In the genomic region with DNA sequence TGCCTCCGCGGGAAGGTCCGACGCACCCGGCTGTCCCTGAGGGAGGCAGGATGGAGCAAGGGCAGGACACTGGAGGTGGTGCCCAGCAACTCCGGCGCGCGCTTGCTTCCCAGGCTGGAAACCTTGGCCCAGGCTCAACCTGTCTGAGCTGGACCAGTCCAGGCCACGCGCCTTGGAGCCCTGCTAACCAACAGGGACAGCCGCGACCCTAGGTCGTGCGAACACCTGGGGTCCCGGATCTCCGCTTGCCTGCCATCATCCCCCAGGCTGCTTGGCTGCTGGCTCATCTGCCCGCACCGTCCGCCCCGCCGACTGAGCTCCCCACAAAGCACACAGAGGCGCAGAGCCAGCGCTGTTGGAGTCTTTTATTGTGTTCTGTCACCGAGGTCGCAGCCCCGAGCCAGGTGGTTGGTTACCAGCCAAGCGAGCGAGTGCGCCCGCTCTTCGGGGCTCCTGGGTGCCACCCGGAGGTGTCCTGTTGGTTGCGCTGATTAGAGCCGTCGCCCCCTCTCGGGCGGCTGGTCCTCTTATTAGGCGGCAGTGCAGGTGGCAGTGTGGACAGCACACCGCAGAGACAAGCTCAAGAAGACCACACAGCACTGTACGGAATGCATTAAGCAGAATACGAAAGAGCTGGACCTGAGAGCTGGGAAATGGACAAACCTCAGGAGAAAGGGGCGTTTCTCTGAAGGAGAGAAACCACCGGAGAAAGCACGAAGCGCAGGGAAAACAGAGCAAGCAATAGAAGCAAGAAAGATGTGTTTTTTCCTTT, we compare ENCODE assay signal across 9 cellular contexts. TPM values are rescaled to one million over a fixed set of nuclear protein-coding genes. Genes with fewer than 3 reads are reported as not detected.
DNase-seq lines count a peak whose midpoint lies in the region; TF ChIP-seq lines count a peak whose summit lies in the region.
"Had no signal": no experiment of that assay in that cellular context is flagged by ENCODE, and none has a peak within 500 bp of the region (broad histone marks: within the 10 kb centered on the region; RNA-seq: fewer than 3 reads in every experiment).

No MANE protein-coding gene starts in this region.

- no peak overlapping the region for H2AFZ ChIP-seq in osteoblast (ENCODE audit: low read length)
- no peak overlapping the region for H2AFZ ChIP-seq in Karpas-422 (ENCODE audit: low read length)

- H3K4me2 ChIP-seq in osteoblast (ENCODE audit: insufficient read depth, low read length) = peak overlapping the region; percentile 94
- H3K4me2 ChIP-seq in Karpas-422 (ENCODE audit: low read depth, low read length, poor library complexity, severe bottlenecking) = no peak overlapping the region

- TF ChIP-seq CTCF in fibroblast of pulmonary artery (IDR thresholded peaks at IDR 0.05; ENCODE audit: low read length, missing control alignments) = peak; percentile 6
- TF ChIP-seq CTCF in osteoblast (IDR thresholded peaks at IDR 0.05; ENCODE audit: extremely low read depth, low read depth, low read length) = no peak

- H3K9me2 ChIP-seq in Karpas-422 (replicated peaks; ENCODE audit: insufficient read depth, low read length) = no peaks in the 10 kb centered on the region

- H3K36me3 ChIP-seq in ES-I3 (ENCODE audit: insufficient read depth, low read length) (no peaks in the 10 kb centered on the region), osteoblast (ENCODE audit: insufficient read depth, low read length) (peaks cover 41% of the 10 kb centered on the region), Karpas-422 (ENCODE audit: insufficient read depth, low read length) (no peaks in the 10 kb centered on the region)

- H3K79me2 ChIP-seq in osteoblast (ENCODE audit: insufficient read depth, low read length) = peaks cover 68% of the 10 kb centered on the region
- H3K79me2 ChIP-seq in Karpas-422 (ENCODE audit: low read length) = no peaks in the 10 kb centered on the region

- H3K4me1 ChIP-seq in ES-I3 (ENCODE audit: insufficient read depth, low read length) (0 out of 2 replicates have a peak, but pooled peaks cover 6% of the 10 kb centered on the region), osteoblast (ENCODE audit: insufficient read depth, low read length) (peaks cover 50% of the 10 kb centered on the region), Karpas-422 (ENCODE audit: low read length) (no peaks in the 10 kb centered on the region)

- no peaks in the 10 kb centered on the region for H3K9me3 ChIP-seq in ES-I3 (ENCODE audit: control insufficient read depth, insufficient read depth, low read length)
- H3K9me3 ChIP-seq in osteoblast (ENCODE audit: low read depth, low read length) = no peaks in the 10 kb centered on the region
- H3K9me3 ChIP-seq in Karpas-422 (ENCODE audit: low read length) = no peaks in the 10 kb centered on the region

- peak; percentile 30 to 75 for DNase-seq in NCI-H524 (lab: John Stamatoyannopoulos, UW)
- peak; percentile 37 for DNase-seq in fibroblast of pulmonary artery (ENCODE audit: low read depth)
- DNase-seq in osteoblast (ENCODE audit: insufficient read length, low spot score, missing footprints) = peak; percentile 39
- no peak for DNase-seq in T1000 (lab: John Stamatoyannopoulos, UW)
- no peak for DNase-seq in Karpas-422
- no peak for DNase-seq in effector CD4-positive, alpha-beta T cell
- no peak for DNase-seq in NCI-H2029 (lab: John Stamatoyannopoulos, UW)
- DNase-seq: HCEC 1CT had no signal

- H3K27ac ChIP-seq in osteoblast (ENCODE audit: low read depth, low read length) (peak overlapping the region; percentile 98), Karpas-422 (ENCODE audit: low read length) (no peak overlapping the region)

- H3K27me3 ChIP-seq in osteoblast (ENCODE audit: insufficient read depth, low read length) (no peaks in the 10 kb centered on the region), Karpas-422 (ENCODE audit: low read length) (no peaks in the 10 kb centered on the region)

- H3K9ac ChIP-seq in ES-I3 (ENCODE audit: low read depth, low read length) (peak overlapping the region; percentile 52; the same call in 1 of the 2 replicates), Karpas-422 (ENCODE audit: low read length) (no peak overlapping the region)

- H4K20me1 ChIP-seq in osteoblast (ENCODE audit: insufficient read depth, low read length) (peaks cover 21% of the 10 kb centered on the region), Karpas-422 (ENCODE audit: insufficient read depth, low read depth, low read length) (no peaks in the 10 kb centered on the region)

- peak overlapping the region; percentile 50 for H3K4me3 ChIP-seq in fibroblast of pulmonary artery (replicated peaks; ENCODE audit: low read depth, low read length)
- H3K4me3 ChIP-seq in osteoblast (ENCODE audit: insufficient read depth, low read length) = peak overlapping the region; percentile 95
- no peak overlapping the region for H3K4me3 ChIP-seq in Karpas-422 (ENCODE audit: low read length)

RNA-seq across cellular contexts. Expression of a gene that starts 3.8 kb away (rescaled TPM):
- 1,393 and 1,591 TPM in 2 replicates for total RNA-seq in osteoblast
- not detected in 2 replicates for total RNA-seq in Karpas-422 (2014; rRNA removed; shearing (Covaris generic); ENCODE audit: low replicate concordance)

RNA-seq across cellular contexts. Expression of a gene that starts 41.5 kb away (rescaled TPM):
- 72.0 and 80.7 TPM in 2 replicates for total RNA-seq in osteoblast
- 161 and 346 TPM in 2 replicates for total RNA-seq in Karpas-422 (2014; rRNA removed; shearing (Covaris generic); ENCODE audit: low replicate concordance)

Comparison
In these comparisons a context has a peak if more than half of its experiments do, and no peak if none do; other contexts are left out.
1. DNase-seq: peak in NCI-H524 (2 of 2), fibroblast of pulmonary artery (single experiment) and osteoblast (single experiment); none in T1000 (single experiment), Karpas-422 (single experiment), effector CD4-positive, alpha-beta T cell (single experiment) and NCI-H2029 (single experiment).
2. RNA of a gene that starts 3.8 kb away (total RNA-seq): 1,393 to 1,591 TPM in osteoblast; not detected in Karpas-422; every median in the first group is over 1,000 times any median in the second.